ENCODE assay signal across 9 cellular contexts in the genomic region with DNA sequence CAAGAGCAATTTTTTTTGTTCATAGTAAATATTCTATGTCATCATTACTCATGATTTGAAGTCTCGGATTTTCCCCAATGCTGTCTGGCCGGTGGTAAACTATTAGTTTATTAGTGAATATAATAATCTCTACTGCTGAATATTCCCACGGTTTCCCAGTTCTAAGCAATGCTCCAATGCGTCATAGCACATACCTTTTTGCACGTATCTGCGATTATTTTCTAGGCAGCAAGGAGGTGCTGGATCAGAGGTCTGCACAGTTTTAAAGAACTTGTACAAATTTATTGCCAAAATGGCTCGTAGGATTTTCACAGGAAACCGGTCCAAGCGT. TPM values are rescaled to one million over a fixed set of nuclear protein-coding genes. Genes with fewer than 3 reads are reported as not detected.
DNase-seq lines count a peak whose midpoint lies in the region; ATAC-seq and TF ChIP-seq lines count a peak whose summit lies in the region.
"Had no signal": no experiment of that assay in that cellular context is flagged by ENCODE, and none has a peak within 500 bp of the region (broad histone marks: within the 10 kb centered on the region; RNA-seq: fewer than 3 reads in every experiment).

No MANE protein-coding gene starts in this region.

- H3K79me2 ChIP-seq in parathyroid adenoma: no peaks in the 10 kb centered on the region

- H3K27ac ChIP-seq in parathyroid adenoma: no peak overlapping the region

- CTCF ChIA-PET in Calu3 (lab: Charles Lee): no interaction called here

- ATAC-seq in esophagus mucosa (peak; percentile 16), HG03565 (IDR thresholded peaks at IDR 0.05; ENCODE audit: unreplicated experiment) (no peak)

- no peaks in the 10 kb centered on the region for H3K27me3 Mint-ChIP-seq in Calu3 (ENCODE audit: unreplicated experiment)

- TF ChIP-seq CTCF in Calu3 (IDR thresholded peaks at IDR 0.05; ENCODE audit: unreplicated experiment) (no peak), parathyroid adenoma (IDR thresholded peaks at IDR 0.05) (no peak)

- H3K4me3 ChIP-seq in NT2/D1 (ENCODE audit: insufficient read length, low read depth): peak overlapping the region; percentile 0
- no peak overlapping the region for H3K4me3 ChIP-seq in parathyroid adenoma (ENCODE audit: low read depth, low read length)

- H3K4me1 ChIP-seq in NT2/D1 (ENCODE audit: insufficient read depth, insufficient read length): peaks cover 12% of the 10 kb centered on the region
- no peaks in the 10 kb centered on the region for H3K4me1 ChIP-seq in parathyroid adenoma

- H3K9me3 ChIP-seq in NT2/D1 (ENCODE audit: insufficient read depth, low read length): no peaks in the 10 kb centered on the region
- no peaks in the 10 kb centered on the region for H3K9me3 ChIP-seq in parathyroid adenoma (ENCODE audit: control insufficient read depth, low read length)

- H3K4me2 ChIP-seq in parathyroid adenoma (ENCODE audit: low read length): peak overlapping the region; percentile 43

- peaks cover 9% of the 10 kb centered on the region for H3K36me3 Mint-ChIP-seq in Calu3 (ENCODE audit: insufficient read depth, unreplicated experiment)

- no peaks in the 10 kb centered on the region for H3K9me3 Mint-ChIP-seq in Calu3 (ENCODE audit: low read depth, unreplicated experiment)

- BruUV-seq in Calu3 (replicated peaks; lab: Mats Ljungman, UMichigan): no TSS peak

- peak overlapping the region; percentile 61 for H3K4me3 Mint-ChIP-seq in Calu3 (ENCODE audit: low read depth, unreplicated experiment)

- H2AFZ ChIP-seq in parathyroid adenoma: peak overlapping the region; percentile 61

- H3K36me3 ChIP-seq in NT2/D1 (ENCODE audit: insufficient read depth, insufficient read length, low read length): no peaks in the 10 kb centered on the region
- no peaks in the 10 kb centered on the region for H3K36me3 ChIP-seq in parathyroid adenoma (ENCODE audit: control insufficient read depth, insufficient read depth, low read length)

- H3K27me3 ChIP-seq in NT2/D1 (ENCODE audit: insufficient read depth, insufficient read length) (no peaks in the 10 kb centered on the region), parathyroid adenoma (ENCODE audit: control insufficient read depth, insufficient read depth, low read length) (no peaks in the 10 kb centered on the region)

- no peak overlapping the region for H3K27ac Mint-ChIP-seq in Calu3 (ENCODE audit: unreplicated experiment)

- intact Hi-C loops in Calu3 (cut with micrococcal nuclease; ENCODE audit: unreplicated experiment): no loop called here

- H3K9ac ChIP-seq in NT2/D1 (ENCODE audit: insufficient read length, low read depth): no peak overlapping the region
- H3K9ac ChIP-seq in parathyroid adenoma: no peak overlapping the region

- no peak for DNase-seq in Calu3
- no peak for DNase-seq in NT2/D1 (ENCODE audit: low read depth, low spot score)
- no peak for DNase-seq in NCI-H1092 (lab: John Stamatoyannopoulos, UW)
- DNase-seq in DMS 273 treated with DMSO at 0.1 percent for 48 hours (lab: John Stamatoyannopoulos, UW): no peak
- DNase-seq in GOT3 (lab: John Stamatoyannopoulos, UW): no peak

- no peaks in the 10 kb centered on the region for H3K4me1 Mint-ChIP-seq in Calu3 (ENCODE audit: low read depth, unreplicated experiment)

RNA-seq across cellular contexts. Expression of a gene that starts 43.9 kb away (rescaled TPM):
- total RNA-seq in Calu3 (2022) (13.6 and 16.8 TPM in 2 replicates), esophagus mucosa (4.6 TPM)
- total RNA-seq: HT1080 had no signal
